In the genomic region with DNA sequence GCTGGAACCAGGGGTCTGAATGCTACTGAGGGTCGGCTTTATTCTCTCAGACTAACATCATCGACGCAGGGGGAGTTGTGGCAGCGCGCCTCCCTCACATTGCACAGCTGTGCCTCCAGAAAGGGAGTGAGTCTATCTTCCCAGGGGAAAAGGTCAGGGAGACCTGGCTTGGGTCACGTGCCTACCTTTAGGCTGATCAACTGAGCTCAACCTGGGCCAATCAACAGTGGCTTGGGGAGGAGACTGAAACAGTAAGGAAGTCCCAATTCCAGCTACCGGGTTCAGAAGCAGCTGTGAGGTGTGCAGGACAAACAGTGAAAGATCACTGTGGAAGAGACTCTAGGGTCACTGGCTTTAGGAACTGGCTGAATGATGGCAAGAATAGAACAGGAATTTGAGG, we compare ENCODE assay signal across 17 cellular contexts. TPM values are rescaled to one million over a fixed set of nuclear protein-coding genes. Genes with fewer than 3 reads are reported as not detected.
A peak's percentile ranks its signal among the peaks of the same experiment; 100 is the strongest.
DNase-seq lines count a peak whose midpoint lies in the region; ATAC-seq and TF ChIP-seq lines count a peak whose summit lies in the region.
"Had no signal": no experiment of that assay in that cellular context is flagged by ENCODE, and none has a peak within 500 bp of the region (broad histone marks: within the 10 kb centered on the region; RNA-seq: fewer than 3 reads in every experiment).

No MANE protein-coding gene starts in this region.

- intact Hi-C loops in mucosa of descending colon (cut with DNase I, micrococcal nuclease) = no loop called here

- H3K9me3 Mint-ChIP-seq in activated T-cell treated with anti-CD3 and anti-CD28 coated beads, Interleukin-2, amount 50 U/mL, for 4 hours = peaks cover 8% of the 10 kb centered on the region

- H3K36me3 Mint-ChIP-seq in activated T-cell treated with anti-CD3 and anti-CD28 coated beads, Interleukin-2, amount 50 U/mL, for 4 hours (ENCODE audit: insufficient read depth) = peaks cover 18% of the 10 kb centered on the region

- no peak for TF ChIP-seq CTCF in mucosa of descending colon (IDR thresholded peaks at IDR 0.05)

- H3K4me3 ChIP-seq in duodenal mucosa (ENCODE audit: low read depth in 1 of 2, low read length in 2 of 2) (peak overlapping the region; percentile 11 to 48), mucosa of descending colon (no peak overlapping the region)
- H3K4me3 ChIP-seq: ovary had no signal

- H3K9me3 ChIP-seq in duodenal mucosa (ENCODE audit: control insufficient read depth in 1 of 2, low read length in 2 of 2) (peaks cover 0 to 2% of the 10 kb centered on the region in 2 donors), mucosa of descending colon (no peaks in the 10 kb centered on the region)
- H3K9me3 ChIP-seq: ovary had no signal

- H3K36me3 ChIP-seq in duodenal mucosa (ENCODE audit: control insufficient read depth in 1 of 2, insufficient read depth in 2 of 2, low read length in 2 of 2) (peaks cover 3 to 4% of the 10 kb centered on the region in 2 donors), mucosa of descending colon (ENCODE audit: low read depth) (no peaks in the 10 kb centered on the region)
- H3K36me3 ChIP-seq: ovary had no signal

- no peaks in the 10 kb centered on the region for H3K27me3 Mint-ChIP-seq in activated T-cell treated with anti-CD3 and anti-CD28 coated beads, Interleukin-2, amount 50 U/mL, for 4 hours (ENCODE audit: low read depth)

- no peaks in the 10 kb centered on the region for H3K27me3 ChIP-seq in duodenal mucosa (ENCODE audit: control insufficient read depth in 1 of 2, insufficient read depth in 2 of 2, low read length in 2 of 2)
- H3K27me3 ChIP-seq: ovary had no signal

- H3K4me1 ChIP-seq in duodenal mucosa (ENCODE audit: control insufficient read depth in 1 of 2, insufficient read depth in 2 of 2, low read length in 2 of 2) (peaks cover 5 to 13% of the 10 kb centered on the region in 2 donors), mucosa of descending colon (ENCODE audit: low read depth) (no peaks in the 10 kb centered on the region)

- DNase-seq in DMS53 (lab: John Stamatoyannopoulos, UW) = peak; percentile 91
- DNase-seq in NCI-H1436 (lab: John Stamatoyannopoulos, UW) = peak; percentile 81
- DNase-seq in mucosa of descending colon = peak in 2 of 3 donors; percentile 59 to 74
- no peak for DNase-seq in HCEC 1CT
- DNase-seq in NCI-H2029 treated with DMSO at 0.1 percent for 48 hours (lab: John Stamatoyannopoulos, UW) = no peak
- DNase-seq in activated T-cell treated with anti-CD3 and anti-CD28 coated beads, Interleukin-2, amount 50 U/mL, for 4 hours = no peak
- DNase-seq: activated CD4-positive, alpha-beta T cell treated with anti-CD3 and anti-CD28 coated beads, Interleukin-2, amount 50 U/mL, for 1 hour; amygdala; dermis blood vessel endothelial cell; NCI-H1417 treated with DMSO at 0.1 percent for 48 hours; NCI-H748 treated with DMSO at 0.1 percent for 48 hours; ovary; stimulated activated CD4-positive, alpha-beta T cell treated with anti-CD3 and anti-CD28 coated beads, Interleukin-15, amount 100 ng/mL, for 24 hours; T-helper 9 cell had no signal

- peak overlapping the region; percentile 16 for H3K27ac ChIP-seq in duodenal mucosa (ENCODE audit: low read depth, low read length)
- H3K27ac ChIP-seq: ovary had no signal

- peak; percentile 98 for ATAC-seq in mucosa of descending colon
- ATAC-seq in GM18511 (IDR thresholded peaks at IDR 0.05; ENCODE audit: unreplicated experiment) = no peak
- no peak for ATAC-seq in activated T-cell treated with anti-CD3 and anti-CD28 coated beads, Interleukin-2, amount 50 U/mL, for 4 hours

- H3K4me3 Mint-ChIP-seq in activated T-cell treated with anti-CD3 and anti-CD28 coated beads, Interleukin-2, amount 50 U/mL, for 4 hours = no peak overlapping the region
- H3K4me3 Mint-ChIP-seq: activated T-helper 1 cell treated with anti-CD3 and anti-CD28 coated beads, Interleukin-12 subunit alpha, Interleukin-12 subunit beta, Interleukin-2, Interleukin-4 antibody, amounts not matched to agents 30 ng/mL and 10 ng/mL and 1 ng/mL, durations not matched to agents 14 hours and 24 hours and 36 hours had no signal

- peaks cover 26% of the 10 kb centered on the region for H3K4me1 Mint-ChIP-seq in activated T-cell treated with anti-CD3 and anti-CD28 coated beads, Interleukin-2, amount 50 U/mL, for 4 hours (ENCODE audit: low read depth)

- H3K9ac ChIP-seq in duodenal mucosa (ENCODE audit: low read depth in 1 of 2, low read length in 2 of 2) = no peak overlapping the region

RNA-seq across cellular contexts. Expression of gene SNX30, which starts 14.3 kb away (rescaled TPM):
- 10 to 100 TPM; 19.0 to 38.6 (median 34.8) TPM for total RNA-seq in mucosa of descending colon
- total RNA-seq in activated T-cell treated with anti-CD3 and anti-CD28 coated beads, Interleukin-2, amount 50 U/mL, for 4 hours = 1 to 10 TPM; 2.3 to 3.8 (median 3.2) TPM

RNA-seq across cellular contexts. Expression of gene INIP, which starts 46.9 kb away (rescaled TPM):
- total RNA-seq in mucosa of descending colon = 10 to 100 TPM; 25.6 to 36.4 (median 30.6) TPM
- total RNA-seq in activated T-cell treated with anti-CD3 and anti-CD28 coated beads, Interleukin-2, amount 50 U/mL, for 4 hours = 10 to 100 TPM; 37.8 to 45.9 (median 41.9) TPM

Comparison
In these comparisons a context has a peak if more than half of its experiments do, and no peak if none do; other contexts are left out.
1. DNase-seq: peak in DMS53 (single experiment), NCI-H1436 (single experiment) and mucosa of descending colon (2 of 3); none in HCEC 1CT (single experiment), NCI-H2029 treated with DMSO at 0.1 percent for 48 hours (single experiment) and activated T-cell treated with anti-CD3 and anti-CD28 coated beads, Interleukin-2, amount 50 U/mL, for 4 hours (single experiment).
2. RNA of gene SNX30, which starts 14.3 kb away (total RNA-seq): 19.0 to 38.6 TPM in mucosa of descending colon; 2.3 to 3.8 TPM in activated T-cell treated with anti-CD3 and anti-CD28 coated beads, Interleukin-2, amount 50 U/mL, for 4 hours; every median in the first group is over 4 times any median in the second.